ENCODE assay signal across 12 cellular contexts in genomic region chr10:26455567-26456315, GRCh38. TPM values are rescaled to one million over a fixed set of nuclear protein-coding genes. Genes with fewer than 3 reads are reported as not detected.
DNase-seq lines count a peak whose midpoint lies in the region; ATAC-seq lines count a peak whose summit lies in the region.
"Had no signal": no experiment of that assay in that cellular context is flagged by ENCODE, and none has a peak within 500 bp of the region (broad histone marks: within the 10 kb centered on the region; RNA-seq: fewer than 3 reads in every experiment).

No MANE protein-coding gene starts in this region.

- H3K4me1 ChIP-seq in CD4-positive, CD25-positive, alpha-beta regulatory T cell (ENCODE audit: control insufficient read depth, insufficient read depth, low read length, poor library complexity, severe bottlenecking): peaks cover 64% of the 10 kb centered on the region
- peaks cover 7% of the 10 kb centered on the region for H3K4me1 ChIP-seq in GM23248 (ENCODE audit: insufficient read depth)
- H3K4me1 ChIP-seq: right atrium auricular region had no signal

- peaks cover 41% of the 10 kb centered on the region for H3K36me3 Mint-ChIP-seq in CD4-positive, CD25-positive, alpha-beta regulatory T cell
- peaks cover 0 to 11% (median 4%) of the 10 kb centered on the region in 3 donors for H3K36me3 Mint-ChIP-seq in immature natural killer cell

- H3K4me3 ChIP-seq in CD4-positive, CD25-positive, alpha-beta regulatory T cell (ENCODE audit: low read depth, low read length): peak overlapping the region; percentile 17
- no peak overlapping the region for H3K4me3 ChIP-seq in GM23248
- H3K4me3 ChIP-seq: right atrium auricular region had no signal

- no peaks in the 10 kb centered on the region for H3K9me3 ChIP-seq in CD4-positive, CD25-positive, alpha-beta regulatory T cell (ENCODE audit: control insufficient read depth in 2 of 2, low read length in 2 of 2)
- H3K9me3 ChIP-seq in GM23248 (ENCODE audit: low read depth): no peaks in the 10 kb centered on the region
- H3K9me3 ChIP-seq: right atrium auricular region had no signal

- H3K4me1 Mint-ChIP-seq in CD4-positive, CD25-positive, alpha-beta regulatory T cell: peaks cover 31 to 84% (median 67%) of the 10 kb centered on the region in 4 donors
- H3K4me1 Mint-ChIP-seq in immature natural killer cell: peaks cover 79 to 87% of the 10 kb centered on the region in 2 donors

- 77% methylated on average over 7 of the region's 7 CpGs for WGBS in GM23248 (ENCODE audit: low coverage in 1 of 2, low lambda C conversion rate in 2 of 2, missing lambda C conversion rate in 2 of 2), 2 experiments

- H3K4me3 Mint-ChIP-seq in CD4-positive, CD25-positive, alpha-beta regulatory T cell: peak overlapping the region; percentile 24 to 75 (median 64)
- H3K4me3 Mint-ChIP-seq in immature natural killer cell: peak overlapping the region; percentile 9 to 71 (median 25)
- H3K4me3 Mint-ChIP-seq: endodermal cell had no signal

- no peaks in the 10 kb centered on the region for H3K27me3 Mint-ChIP-seq in CD4-positive, CD25-positive, alpha-beta regulatory T cell
- H3K27me3 Mint-ChIP-seq in immature natural killer cell (ENCODE audit: low read depth in 3 of 3): peaks cover 0 to 2% (median 0%) of the 10 kb centered on the region in 3 donors

- ATAC-seq in CD4-positive, CD25-positive, alpha-beta regulatory T cell (ENCODE audit: low read depth in 2 of 2): no peak
- no peak for ATAC-seq in GM19023 (IDR thresholded peaks at IDR 0.05; ENCODE audit: unreplicated experiment)

- H3K9ac ChIP-seq in GM23248: no peak overlapping the region

- 0 out of 2 replicates have a peak, but pooled peaks cover 4% of the 10 kb centered on the region for H4K20me1 ChIP-seq in GM23248 (ENCODE audit: insufficient read depth)

- no peaks in the 10 kb centered on the region for H3K27me3 ChIP-seq in CD4-positive, CD25-positive, alpha-beta regulatory T cell (ENCODE audit: control insufficient read depth, insufficient read depth, low read length)
- no peaks in the 10 kb centered on the region for H3K27me3 ChIP-seq in GM23248 (replicated peaks; ENCODE audit: insufficient read depth)
- H3K27me3 ChIP-seq: right atrium auricular region had no signal

- H3K27ac ChIP-seq in CD4-positive, CD25-positive, alpha-beta regulatory T cell (ENCODE audit: insufficient read depth, low read length, poor library complexity, severe bottlenecking): peak overlapping the region; percentile 19
- no peak overlapping the region for H3K27ac ChIP-seq in GM23248
- H3K27ac ChIP-seq: right atrium auricular region had no signal

- H3K4me2 ChIP-seq in GM23248 (ENCODE audit: unreplicated experiment): peak overlapping the region; percentile 16

- H3K36me3 ChIP-seq in CD4-positive, CD25-positive, alpha-beta regulatory T cell (ENCODE audit: control insufficient read depth, insufficient read depth, low read length): peaks cover 28% of the 10 kb centered on the region
- no peaks in the 10 kb centered on the region for H3K36me3 ChIP-seq in GM23248 (ENCODE audit: low read depth)
- H3K36me3 ChIP-seq: right atrium auricular region had no signal

- no peak for DNase-seq in CD4-positive, CD25-positive, alpha-beta regulatory T cell
- DNase-seq in GM23248: peak; percentile 40
- peak; percentile 72 for DNase-seq in SIG-M5 treated with dmso at 0.1 percent for 504 hours (lab: John Stamatoyannopoulos, UW; ENCODE audit: unreplicated experiment)
- DNase-seq in immature natural killer cell: no peak
- no peak for DNase-seq in stimulated activated CD4-positive, alpha-beta T cell treated with anti-CD3 and anti-CD28 coated beads, Interleukin-4, amount 100 ng/mL, for 1 hour
- no peak for DNase-seq in DMS53 treated with DMSO at 0.1 percent for 48 hours (lab: John Stamatoyannopoulos, UW; ENCODE audit: unreplicated experiment)
- DNase-seq in DMS153 (lab: John Stamatoyannopoulos, UW): no peak
- DNase-seq: endodermal cell, kidney glomerular epithelial cell, NCI-H345 had no signal

- peaks cover 0 to under 1% (median 0%) of the 10 kb centered on the region in 7 donors for H3K9me3 Mint-ChIP-seq in CD4-positive, CD25-positive, alpha-beta regulatory T cell
- no peaks in the 10 kb centered on the region for H3K9me3 Mint-ChIP-seq in immature natural killer cell
- H3K9me3 Mint-ChIP-seq: endodermal cell had no signal

- no peak overlapping the region for H2AFZ ChIP-seq in GM23248

- H3K27ac Mint-ChIP-seq in CD4-positive, CD25-positive, alpha-beta regulatory T cell: peak overlapping the region; percentile 6 to 81 (median 79)
- peak overlapping the region; percentile 64 to 89 (median 77) for H3K27ac Mint-ChIP-seq in immature natural killer cell
- H3K27ac Mint-ChIP-seq: endodermal cell had no signal

- H3K9me2 ChIP-seq in GM23248 (ENCODE audit: insufficient read depth): no peaks in the 10 kb centered on the region

- in situ Hi-C loops in GM23248 (cut with MboI): no loop called here

- H3F3A ChIP-seq in GM23248 (ENCODE audit: insufficient read depth): peaks cover 11% of the 10 kb centered on the region; the same call in 1 of the 2 replicates

- H3K79me2 ChIP-seq in GM23248 (ENCODE audit: insufficient read depth): peaks cover 96% of the 10 kb centered on the region

RNA-seq across cellular contexts. Expression of gene APBB1IP, which starts 17.6 kb away (rescaled TPM):
- total RNA-seq in CD4-positive, CD25-positive, alpha-beta regulatory T cell: 86.4 TPM
- 10 to 100 TPM; 44.1 to 56.0 (median 50.3) TPM for polyA plus RNA-seq in CD4-positive, CD25-positive, alpha-beta regulatory T cell
- total RNA-seq in GM23248 (2014; rRNA removed; shearing (Covaris generic)): 7.3 and 9.4 TPM in 2 replicates
- polyA plus RNA-seq in GM23248 (2016; fragmentation: Nextera tagmentation; extraction: Ambion mirVana) (25.0 and 25.1 TPM in 2 replicates), immature natural killer cell (10 to 100 TPM; 22.0 to 83.5 (median 29.8) TPM)

Comparison
In these comparisons a context has a peak if more than half of its experiments do, and no peak if none do; other contexts are left out.
1. DNase-seq: peak in GM23248 (single experiment) and SIG-M5 treated with dmso at 0.1 percent for 504 hours (single experiment); none in CD4-positive, CD25-positive, alpha-beta regulatory T cell (0 of 3), immature natural killer cell (0 of 3), stimulated activated CD4-positive, alpha-beta T cell treated with anti-CD3 and anti-CD28 coated beads, Interleukin-4, amount 100 ng/mL, for 1 hour (single experiment), DMS53 treated with DMSO at 0.1 percent for 48 hours (single experiment) and DMS153 (single experiment).